Comparison of ENCODE assay signal across 29 cellular contexts in genomic region chr16:24833352-24833751, GRCh38. TPM values are rescaled to one million over a fixed set of nuclear protein-coding genes. Genes with fewer than 3 reads are reported as not detected.
"Had no signal": no experiment of that assay in that cellular context is flagged by ENCODE, and none has a peak within 500 bp of the region (broad histone marks: within the 10 kb centered on the region; RNA-seq: fewer than 3 reads in every experiment).

No MANE protein-coding gene starts in this region.

- H3K27me3 ChIP-seq: dorsolateral prefrontal cortex, esophagus muscularis mucosa, esophagus squamous epithelium, foreskin keratinocyte, gastrocnemius medialis, gastroesophageal sphincter, heart left ventricle, heart right ventricle had no signal

- H3K4me3 ChIP-seq: coronary artery, dorsolateral prefrontal cortex, esophagus muscularis mucosa, esophagus squamous epithelium, gastrocnemius medialis, gastroesophageal sphincter, heart left ventricle, heart right ventricle had no signal

- H3K4me1 ChIP-seq: foreskin keratinocyte, gastrocnemius medialis, gastroesophageal sphincter had no signal

- H3K9me3 ChIP-seq: esophagus muscularis mucosa, esophagus squamous epithelium, gastrocnemius medialis, gastroesophageal sphincter, heart left ventricle, heart right ventricle had no signal

- DNase-seq: cortex of kidney; dermis blood vessel endothelial cell; effector CD4-positive, alpha-beta T cell; effector CD8-positive, alpha-beta T cell; effector memory CD4-positive, alpha-beta T cell; effector memory CD8-positive, alpha-beta T cell; endodermal cell; erythroblast; esophagus squamous epithelium; foreskin fibroblast; foreskin keratinocyte; foreskin melanocyte; gastrocnemius medialis; glutamatergic neuron; heart left ventricle; heart right ventricle had no signal

- H3K27ac ChIP-seq: coronary artery, epithelial cell of prostate, esophagus muscularis mucosa, esophagus squamous epithelium, foreskin keratinocyte, gastrocnemius medialis, gastroesophageal sphincter, heart left ventricle, heart right ventricle had no signal

RNA-seq across cellular contexts. Expression of gene SLC5A11, which starts 12.4 kb away (rescaled TPM):
- total RNA-seq: chondrocyte, dermis microvascular lymphatic vessel endothelial cell, endothelial cell of umbilical vein, epithelial cell of proximal tubule, esophagus mucosa, esophagus muscularis mucosa, fibroblast of villous mesenchyme, foreskin keratinocyte, frontal cortex had no signal
- polyA plus RNA-seq: fibroblast of lung, foreskin keratinocyte, heart left ventricle had no signal
